Comparison of ENCODE assay signal across 3 cellular contexts in the genomic region with DNA sequence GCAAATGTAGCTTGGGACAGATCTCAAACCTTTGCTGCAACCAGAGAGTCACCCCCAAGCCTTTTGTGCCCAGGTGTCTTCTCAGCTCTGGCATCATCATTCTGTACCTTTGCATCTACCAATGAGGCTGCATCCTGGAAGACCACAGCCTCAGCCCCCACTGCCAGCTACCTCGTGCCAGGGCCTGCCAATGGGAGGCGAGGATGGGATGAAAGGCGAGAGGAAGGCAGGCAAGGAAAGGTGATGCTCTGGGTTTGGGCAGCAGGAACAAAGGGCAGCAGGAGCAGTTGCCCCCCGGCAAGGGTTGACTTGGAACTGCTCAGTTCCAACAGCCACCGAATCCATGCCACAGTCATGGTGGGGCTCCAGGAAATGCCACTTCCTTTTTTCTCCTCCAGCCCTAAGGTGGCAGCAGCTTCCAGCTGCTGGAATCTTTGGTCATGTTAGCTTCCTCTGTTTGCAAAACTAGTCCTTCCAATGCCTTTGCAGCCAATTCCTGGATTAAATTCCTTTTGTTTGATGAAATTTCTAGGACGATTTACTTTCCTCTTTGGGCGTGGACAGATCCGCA.
TF ChIP-seq lines count a peak whose summit lies in the region.

No MANE protein-coding gene starts in this region.

TF ChIP-seq in SK-N-SH, 30 proteins besides CTCF, POLR2A, EP300 and RAD21:
- TF ChIP-seq POLR2AphosphoS5 (IDR thresholded peaks at IDR 0.05; ENCODE audit: low read depth, low read length) (no peak), SIN3A (IDR thresholded peaks at IDR 0.05; ENCODE audit: borderline replicate concordance, low read depth, low read length) (no peak), ELF1 (IDR thresholded peaks at IDR 0.05) (no peak), GABPA (IDR thresholded peaks at IDR 0.05; ENCODE audit: low read depth) (no peak), NRF1 (IDR thresholded peaks at IDR 0.05; ENCODE audit: low read depth, low read length) (no peak)
- TF ChIP-seq, protein P1, sequence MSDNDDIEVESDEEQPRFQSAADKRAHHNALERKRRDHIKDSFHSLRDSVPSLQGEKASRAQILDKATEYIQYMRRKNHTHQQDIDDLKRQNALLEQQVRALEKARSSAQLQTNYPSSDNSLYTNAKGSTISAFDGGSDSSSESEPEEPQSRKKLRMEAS (IDR thresholded peaks at IDR 0.05; ENCODE audit: low read depth): no peak
- TF ChIP-seq, protein P2, sequence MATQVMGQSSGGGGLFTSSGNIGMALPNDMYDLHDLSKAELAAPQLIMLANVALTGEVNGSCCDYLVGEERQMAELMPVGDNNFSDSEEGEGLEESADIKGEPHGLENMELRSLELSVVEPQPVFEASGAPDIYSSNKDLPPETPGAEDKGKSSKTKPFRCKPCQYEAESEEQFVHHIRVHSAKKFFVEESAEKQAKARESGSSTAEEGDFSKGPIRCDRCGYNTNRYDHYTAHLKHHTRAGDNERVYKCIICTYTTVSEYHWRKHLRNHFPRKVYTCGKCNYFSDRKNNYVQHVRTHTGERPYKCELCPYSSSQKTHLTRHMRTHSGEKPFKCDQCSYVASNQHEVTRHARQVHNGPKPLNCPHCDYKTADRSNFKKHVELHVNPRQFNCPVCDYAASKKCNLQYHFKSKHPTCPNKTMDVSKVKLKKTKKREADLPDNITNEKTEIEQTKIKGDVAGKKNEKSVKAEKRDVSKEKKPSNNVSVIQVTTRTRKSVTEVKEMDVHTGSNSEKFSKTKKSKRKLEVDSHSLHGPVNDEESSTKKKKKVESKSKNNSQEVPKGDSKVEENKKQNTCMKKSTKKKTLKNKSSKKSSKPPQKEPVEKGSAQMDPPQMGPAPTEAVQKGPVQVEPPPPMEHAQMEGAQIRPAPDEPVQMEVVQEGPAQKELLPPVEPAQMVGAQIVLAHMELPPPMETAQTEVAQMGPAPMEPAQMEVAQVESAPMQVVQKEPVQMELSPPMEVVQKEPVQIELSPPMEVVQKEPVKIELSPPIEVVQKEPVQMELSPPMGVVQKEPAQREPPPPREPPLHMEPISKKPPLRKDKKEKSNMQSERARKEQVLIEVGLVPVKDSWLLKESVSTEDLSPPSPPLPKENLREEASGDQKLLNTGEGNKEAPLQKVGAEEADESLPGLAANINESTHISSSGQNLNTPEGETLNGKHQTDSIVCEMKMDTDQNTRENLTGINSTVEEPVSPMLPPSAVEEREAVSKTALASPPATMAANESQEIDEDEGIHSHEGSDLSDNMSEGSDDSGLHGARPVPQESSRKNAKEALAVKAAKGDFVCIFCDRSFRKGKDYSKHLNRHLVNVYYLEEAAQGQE (IDR thresholded peaks at IDR 0.05; ENCODE audit: low read depth, low read length): no peak

TF ChIP-seq in SK-N-SH treated with all-trans-retinoic acid at 6 μM for 48 hours, 23 proteins besides CTCF, POLR2A, EP300 and RAD21:
- TF ChIP-seq PPARA (CRISPR knock-in tag; IDR thresholded peaks at IDR 0.05; ENCODE audit: borderline replicate concordance): no peak
- no peak for TF ChIP-seq CREB5 (CRISPR knock-in tag; IDR thresholded peaks at IDR 0.05; ENCODE audit: low read depth)
- TF ChIP-seq TCF4 (CRISPR knock-in tag; IDR thresholded peaks at IDR 0.05; ENCODE audit: borderline replicate concordance): no peak
- TF ChIP-seq PATZ1 (CRISPR knock-in tag; IDR thresholded peaks at IDR 0.05; ENCODE audit: borderline replicate concordance): no peak
- no peak for TF ChIP-seq ISL1 (CRISPR knock-in tag; IDR thresholded peaks at IDR 0.05)
- no peak for TF ChIP-seq TOX (CRISPR knock-in tag; IDR thresholded peaks at IDR 0.05; ENCODE audit: borderline replicate concordance)
- TF ChIP-seq BACH2 (CRISPR knock-in tag; IDR thresholded peaks at IDR 0.05; ENCODE audit: borderline replicate concordance): no peak
- no peak for TF ChIP-seq CSDC2 (CRISPR knock-in tag; IDR thresholded peaks at IDR 0.05)
- TF ChIP-seq ZC3H10 (CRISPR knock-in tag; IDR thresholded peaks at IDR 0.05): no peak

TF ChIP-seq in H1, 55 proteins besides CTCF, POLR2A, EP300 and RAD21:
- TF ChIP-seq, protein P1 (IDR thresholded peaks at IDR 0.05): no peak
- TF ChIP-seq KDM4A (IDR thresholded peaks at IDR 0.05; ENCODE audit: low read depth, low read length, severe bottlenecking) (no peak), CHD2 (IDR thresholded peaks at IDR 0.05; ENCODE audit: low read length) (no peak), SUZ12 (IDR thresholded peaks at IDR 0.05; ENCODE audit: low read length) (no peak), SP1 (IDR thresholded peaks at IDR 0.05; ENCODE audit: low read depth, low read length) (no peak), ASH2L (IDR thresholded peaks at IDR 0.05; ENCODE audit: low read length) (no peak), JUN (IDR thresholded peaks at IDR 0.05; ENCODE audit: low read depth, low read length) (no peak), SIN3A (conservative IDR thresholded peaks at IDR 0.05 in 1 of 2, IDR thresholded peaks at IDR 0.05 in 1 of 2; ENCODE audit: low read depth in 1 of 2, low read length in 2 of 2) (no peak), BRCA1 (IDR thresholded peaks at IDR 0.05; ENCODE audit: low read depth, low read length) (no peak)
